8 cellular contexts compared by ENCODE assay signal in genomic region chr6:56595490-56596122, GRCh38. TPM values are rescaled to one million over a fixed set of nuclear protein-coding genes. Genes with fewer than 3 reads are reported as not detected.
DNase-seq lines count a peak whose midpoint lies in the region; ATAC-seq and TF ChIP-seq lines count a peak whose summit lies in the region.

No MANE protein-coding gene starts in this region.

- H3K27me3 ChIP-seq in fibroblast of lung (ENCODE audit: control insufficient read depth, insufficient read depth, low read length) (no peaks in the 10 kb centered on the region), neural cell (ENCODE audit: insufficient read depth, low read depth, low read length) (no peaks in the 10 kb centered on the region)

- H3K9ac ChIP-seq in fibroblast of lung (ENCODE audit: insufficient read depth, low read length), result no peak overlapping the region
- H3K9ac ChIP-seq in neural cell (ENCODE audit: low read length), result no peak overlapping the region

- CTCF ChIA-PET in activated CD8-positive, alpha-beta T cell treated with anti-CD3 and anti-CD28 coated beads for 36 hours (lab: Charles Lee), result interaction anchor here (0.8 to 2.5 kb wide), 20 partner anchors 8 to 257 kb away, joined by 3 to 15 read pairs (median 4); no protein-coding TSS in a partner anchor

- ATAC-seq in GM18868 (IDR thresholded peaks at IDR 0.05; ENCODE audit: unreplicated experiment) (peak; percentile 33), HG03196 (IDR thresholded peaks at IDR 0.05; ENCODE audit: unreplicated experiment) (peak; percentile 39), GM21717 (IDR thresholded peaks at IDR 0.05; ENCODE audit: unreplicated experiment) (no peak)
- ATAC-seq in activated CD8-positive, alpha-beta T cell treated with anti-CD3 and anti-CD28 coated beads for 36 hours, result peak; percentile 74

- H3K79me2 ChIP-seq in fibroblast of lung (ENCODE audit: control insufficient read depth, insufficient read depth, low read length) (peaks cover under 1% of the 10 kb centered on the region), neural cell (replicated peaks; ENCODE audit: insufficient read depth, low read length) (no peaks in the 10 kb centered on the region)

- H2AFZ ChIP-seq in fibroblast of lung (ENCODE audit: low read length) (no peak overlapping the region), neural cell (ENCODE audit: low read depth, low read length) (no peak overlapping the region)

- no peak overlapping the region for H3K4me3 ChIP-seq in fibroblast of lung (replicated peaks in 1 of 4; ENCODE audit: control extremely low read depth in 1 of 4, insufficient read depth in 1 of 4, low read depth in 3 of 4, low read length in 4 of 4)
- no peak overlapping the region for H3K4me3 ChIP-seq in neural cell (ENCODE audit: low read length)

- H3K36me3 ChIP-seq in fibroblast of lung (ENCODE audit: control insufficient read depth, insufficient read depth, low read length), result peaks cover 6% of the 10 kb centered on the region
- H3K36me3 ChIP-seq in neural cell (ENCODE audit: insufficient read depth, low read length), result peaks cover 4% of the 10 kb centered on the region

- no peaks in the 10 kb centered on the region for H3F3A ChIP-seq in neural cell (ENCODE audit: insufficient read depth, low read length, poor library complexity, severe bottlenecking)

- H3K27me3 Mint-ChIP-seq in activated CD8-positive, alpha-beta T cell treated with anti-CD3 and anti-CD28 coated beads for 36 hours, result peaks cover 4% of the 10 kb centered on the region

- H4K20me1 ChIP-seq in fibroblast of lung (ENCODE audit: control insufficient read depth, extremely low read depth, insufficient read depth, low read length) (no peaks in the 10 kb centered on the region), neural cell (ENCODE audit: insufficient read depth) (no peaks in the 10 kb centered on the region)

- no peaks in the 10 kb centered on the region for H3K4me1 ChIP-seq in fibroblast of lung (ENCODE audit: control insufficient read depth, extremely low read depth, insufficient read depth, low read length)

- no peak overlapping the region for H3K27ac Mint-ChIP-seq in activated CD8-positive, alpha-beta T cell treated with anti-CD3 and anti-CD28 coated beads for 36 hours

- H3K36me3 Mint-ChIP-seq in activated CD8-positive, alpha-beta T cell treated with anti-CD3 and anti-CD28 coated beads for 36 hours (ENCODE audit: low read depth), result no peaks in the 10 kb centered on the region

- no peaks in the 10 kb centered on the region for H3K9me3 Mint-ChIP-seq in activated CD8-positive, alpha-beta T cell treated with anti-CD3 and anti-CD28 coated beads for 36 hours

- H3K4me3 Mint-ChIP-seq in activated CD8-positive, alpha-beta T cell treated with anti-CD3 and anti-CD28 coated beads for 36 hours, result no peak overlapping the region

- no peak for TF ChIP-seq EP300 in neural cell (conservative IDR thresholded peaks at IDR 0.05; ENCODE audit: poor library complexity, severe bottlenecking)

- DNase-seq in Ammon's horn (ENCODE audit: low spot score), result peak; percentile 88
- peak; percentile 93 for DNase-seq in NCI-H510A treated with DMSO at 0.1 percent for 48 hours (lab: John Stamatoyannopoulos, UW)
- peak; percentile 58 for DNase-seq in activated CD8-positive, alpha-beta T cell treated with anti-CD3 and anti-CD28 coated beads for 36 hours
- peak; percentile 45 to 54 for DNase-seq in fibroblast of lung (ENCODE audit: low read depth in 2 of 2)

- peak; percentile 70 for TF ChIP-seq CTCF in activated CD8-positive, alpha-beta T cell treated with anti-CD3 and anti-CD28 coated beads for 36 hours (IDR thresholded peaks at IDR 0.05)
- peak; percentile 62 for TF ChIP-seq CTCF in fibroblast of lung (conservative IDR thresholded peaks at IDR 0.05 in 1 of 2, IDR thresholded peaks at IDR 0.05 in 1 of 2; ENCODE audit: low read depth in 1 of 2, low read length in 2 of 2)
- TF ChIP-seq CTCF in neural cell (IDR thresholded peaks at IDR 0.05; ENCODE audit: poor library complexity, severe bottlenecking), result peak; percentile 66

- POLR2A ChIA-PET in activated CD8-positive, alpha-beta T cell treated with anti-CD3 and anti-CD28 coated beads for 36 hours (lab: Charles Lee), result no interaction called here

- TF ChIP-seq RAD21 in neural cell (conservative IDR thresholded peaks at IDR 0.05), result peak; percentile 33

- no peak overlapping the region for H3K27ac ChIP-seq in fibroblast of lung (ENCODE audit: insufficient read depth, low read length)
- H3K27ac ChIP-seq in neural cell (ENCODE audit: low read length), result no peak overlapping the region

- H3K4me2 ChIP-seq in fibroblast of lung (ENCODE audit: extremely low read depth, insufficient read depth, low read length), result no peak overlapping the region
- no peak overlapping the region for H3K4me2 ChIP-seq in neural cell (ENCODE audit: low read length)

- H3K9me2 ChIP-seq in neural cell (ENCODE audit: insufficient read depth, low read length), result no peaks in the 10 kb centered on the region

- H3K4me1 Mint-ChIP-seq in activated CD8-positive, alpha-beta T cell treated with anti-CD3 and anti-CD28 coated beads for 36 hours (ENCODE audit: low read depth), result peaks cover 23% of the 10 kb centered on the region

- intact Hi-C loops in activated CD8-positive, alpha-beta T cell treated with anti-CD3 and anti-CD28 coated beads for 36 hours (cut with micrococcal nuclease), result loop anchor here (2.0 kb wide), 1 partner anchor 237 kb away; no protein-coding TSS in a partner anchor

- no peaks in the 10 kb centered on the region for H3K9me3 ChIP-seq in fibroblast of lung (ENCODE audit: control insufficient read depth, insufficient read depth, low read depth, low read length)
- H3K9me3 ChIP-seq in neural cell (ENCODE audit: low read length), result no peaks in the 10 kb centered on the region

TF ChIP-seq in neural cell, 6 proteins besides CTCF, POLR2A, EP300 and RAD21:
- TF ChIP-seq POLR2AphosphoS5 (IDR thresholded peaks at IDR 0.05), result no peak
- no peak for TF ChIP-seq TAF1 (IDR thresholded peaks at IDR 0.05; ENCODE audit: low read depth)
- TF ChIP-seq SMC3 (conservative IDR thresholded peaks at IDR 0.05; ENCODE audit: poor library complexity), result peak; percentile 62
- no peak for TF ChIP-seq MXI1 (conservative IDR thresholded peaks at IDR 0.05; ENCODE audit: poor library complexity, severe bottlenecking)

RNA-seq across cellular contexts. Expression of gene DST, which starts 47.1 kb away (rescaled TPM):
- 1 to 10 TPM; 1.3 to 1.7 TPM for total RNA-seq in activated CD8-positive, alpha-beta T cell treated with anti-CD3 and anti-CD28 coated beads for 36 hours
- 362 and 670 TPM in 2 replicates for total RNA-seq in fibroblast of lung
- 78.6 and 81.0 TPM in 2 replicates for polyA plus RNA-seq in fibroblast of lung
- polyA plus RNA-seq in fibroblast of lung (2012), result 98.4 and 109 TPM in 2 replicates
- 159 and 194 TPM in 2 replicates for polyA minus RNA-seq in fibroblast of lung (ENCODE audit: low replicate concordance)
- 118 and 134 TPM in 2 replicates for polyA plus RNA-seq in neural cell
- 410 and 488 TPM in 2 replicates for polyA minus RNA-seq in neural cell

Comparison
In these comparisons a context has a peak if more than half of its experiments do, and no peak if none do; other contexts are left out.
1. RNA of gene DST, which starts 47.1 kb away (total RNA-seq): 362 to 670 TPM in fibroblast of lung; 1.3 to 1.7 TPM in activated CD8-positive, alpha-beta T cell treated with anti-CD3 and anti-CD28 coated beads for 36 hours; every median in the first group is over 100 times any median in the second.
2. Peak in every context shown above with its lines, with median percentiles within 50 percentile points of each other: DNase-seq and CTCF ChIP-seq.